Comparison of ENCODE assay signal across 31 cellular contexts in genomic region chr13:53058077-53058660, GRCh38. TPM values are rescaled to one million over a fixed set of nuclear protein-coding genes. Genes with fewer than 3 reads are reported as not detected.
"Had no signal": no experiment of that assay in that cellular context is flagged by ENCODE, and none has a peak within 500 bp of the region (broad histone marks: within the 10 kb centered on the region; RNA-seq: fewer than 3 reads in every experiment).

No MANE protein-coding gene starts in this region.

- H3K9me3 Mint-ChIP-seq: activated CD4-positive, alpha-beta T cell treated with anti-CD3 and anti-CD28 coated beads, Interleukin-2, amount 10 ng/mL, durations not matched to agents 7 days and 5 days; activated CD8-positive, alpha-beta T cell treated with anti-CD3 and anti-CD28 coated beads for 36 hours; activated T-cell treated with anti-CD3 and anti-CD28 coated beads, Interleukin-2, amount 50 U/mL, for 4 hours; T-helper 1 cell treated with Interleukin-12 subunit alpha and Interleukin-12 subunit beta and Interleukin-4 antibody, amounts not matched to agents 30 μg/mL and 1 μg/mL, for 36 hours had no signal

- H3K27me3 Mint-ChIP-seq: activated CD4-positive, alpha-beta T cell treated with anti-CD3 and anti-CD28 coated beads for 36 hours; activated CD4-positive, alpha-beta T cell treated with anti-CD3 and anti-CD28 coated beads, Interleukin-2, amount 10 ng/mL, durations not matched to agents 7 days and 5 days; activated CD8-positive, alpha-beta T cell treated with anti-CD3 and anti-CD28 coated beads for 36 hours had no signal

- H3K36me3 Mint-ChIP-seq: activated naive CD8-positive, alpha-beta T cell; T-cell had no signal

- H3K27ac Mint-ChIP-seq: activated CD4-positive, alpha-beta T cell treated with anti-CD3 and anti-CD28 coated beads for 36 hours; activated CD4-positive, alpha-beta T cell treated with anti-CD3 and anti-CD28 coated beads, Interleukin-2, amount 10 ng/mL, durations not matched to agents 7 days and 5 days; activated CD8-positive, alpha-beta T cell treated with anti-CD3 and anti-CD28 coated beads for 36 hours; activated naive CD8-positive, alpha-beta T cell; activated T-helper 17 cell treated with anti-CD3 and anti-CD28 coated beads, Interleukin-2, amount 50 U/mL, for 72 hours; T-cell; T-helper 1 cell treated with Interleukin-12 subunit alpha and Interleukin-12 subunit beta and Interleukin-4 antibody, amounts not matched to agents 30 μg/mL and 1 μg/mL, for 36 hours had no signal

- DNase-seq: activated CD4-positive, alpha-beta T cell treated with anti-CD3 and anti-CD28 coated beads for 36 hours; activated CD4-positive, alpha-beta T cell treated with anti-CD3 and anti-CD28 coated beads, Interleukin-2, amount 10 ng/mL, durations not matched to agents 7 days and 5 days; activated CD4-positive, alpha-beta T cell treated with anti-CD3 and anti-CD28 coated beads, Interleukin-2, amount 50 U/mL, for 4 hours; activated CD4-positive, CD25-positive, alpha-beta regulatory T cell; activated CD4-positive, CD25-positive, alpha-beta regulatory T cell treated with anti-CD3 and anti-CD28 coated beads, Interleukin-2, amount 50 U/mL, for 72 hours; activated CD8-positive, alpha-beta memory T cell treated with anti-CD3 and anti-CD28 coated beads for 24 hours; activated CD8-positive, alpha-beta T cell treated with anti-CD3 and anti-CD28 coated beads for 36 hours; activated effector memory CD4-positive, alpha-beta T cell treated with Interleukin-2 at 50 U/mL for 16 hours; activated gamma-delta T cell treated with Interleukin-2 at 50 U/mL for 16 hours; activated naive CD4-positive, alpha-beta T cell treated with anti-CD3 and anti-CD28 coated beads, Interleukin-2, amount 50 U/mL, for 16 hours; activated naive CD4-positive, alpha-beta T cell treated with Interleukin-2 at 50 U/mL for 16 hours; activated T-cell treated with anti-CD3 and anti-CD28 coated beads, Interleukin-2, amount 50 U/mL, for 4 hours; amniotic stem cell; anterior cingulate cortex; caudate nucleus; colonic mucosa; effector CD8-positive, alpha-beta T cell; esophagus squamous epithelium; glutamatergic neuron; heart left ventricle; SW 1271; T-cell; T-helper 9 cell had no signal

- H3K4me1 Mint-ChIP-seq: activated CD4-positive, alpha-beta T cell treated with anti-CD3 and anti-CD28 coated beads for 36 hours; activated CD4-positive, alpha-beta T cell treated with anti-CD3 and anti-CD28 coated beads, Interleukin-2, amount 10 ng/mL, durations not matched to agents 7 days and 5 days; activated T-helper 17 cell treated with anti-CD3 and anti-CD28 coated beads, Interleukin-2, amount 50 U/mL, for 72 hours; T-cell had no signal

- H3K4me3 Mint-ChIP-seq: activated CD4-positive, alpha-beta T cell treated with anti-CD3 and anti-CD28 coated beads for 36 hours; activated CD4-positive, alpha-beta T cell treated with anti-CD3 and anti-CD28 coated beads, Interleukin-2, amount 10 ng/mL, durations not matched to agents 7 days and 5 days; activated CD8-positive, alpha-beta T cell treated with anti-CD3 and anti-CD28 coated beads for 36 hours; activated naive CD8-positive, alpha-beta T cell; activated T-cell treated with anti-CD3 and anti-CD28 coated beads, Interleukin-2, amount 50 U/mL, for 4 hours; activated T-helper 17 cell treated with anti-CD3 and anti-CD28 coated beads, Interleukin-2, amount 50 U/mL, for 72 hours; T-cell; T-helper 1 cell treated with Interleukin-12 subunit alpha and Interleukin-12 subunit beta and Interleukin-4 antibody, amounts not matched to agents 30 μg/mL and 1 μg/mL, for 36 hours had no signal

- ATAC-seq: activated CD4-positive, alpha-beta T cell treated with anti-CD3 and anti-CD28 coated beads for 36 hours; activated CD8-positive, alpha-beta T cell treated with anti-CD3 and anti-CD28 coated beads for 36 hours; activated T-cell treated with anti-CD3 and anti-CD28 coated beads, Interleukin-2, amount 50 U/mL, for 4 hours; activated T-helper 17 cell treated with anti-CD3 and anti-CD28 coated beads, Interleukin-2, amount 50 U/mL, for 72 hours; heart left ventricle; T-cell had no signal

RNA-seq across cellular contexts. Expression of gene OLFM4, which starts 29.6 kb away (rescaled TPM):
- total RNA-seq: activated CD4-positive, alpha-beta T cell treated with anti-CD3 and anti-CD28 coated beads for 36 hours; activated CD4-positive, alpha-beta T cell treated with anti-CD3 and anti-CD28 coated beads, Interleukin-2, amount 10 ng/mL, durations not matched to agents 7 days and 5 days; activated CD8-positive, alpha-beta T cell treated with anti-CD3 and anti-CD28 coated beads for 36 hours; activated T-helper 17 cell treated with anti-CD3 and anti-CD28 coated beads, Interleukin-2, amount 50 U/mL, for 72 hours; astrocyte; endothelial cell of umbilical vein; epithelial cell of proximal tubule; fibroblast of lung; T-helper 2 cell treated with Interferon-gamma antibody and Interleukin-4, amounts not matched to agents 100 ng/mL and 5 ng/mL, for 36 hours had no signal
- polyA plus RNA-seq: endothelial cell of umbilical vein, fibroblast of lung had no signal
